ENCODE assay signal across 8 cellular contexts in genomic region chr20:4082406-4083102, GRCh38.
DNase-seq lines count a peak whose midpoint lies in the region; ATAC-seq and TF ChIP-seq lines count a peak whose summit lies in the region.

No MANE protein-coding gene starts in this region.

- H3K4me1 Mint-ChIP-seq in effector memory CD8-positive, alpha-beta T cell (ENCODE audit: low read depth in 2 of 2), result peaks cover 26 to 34% of the 10 kb centered on the region in 2 donors
- H3K4me1 Mint-ChIP-seq in natural killer cell, result peaks cover 25 to 29% of the 10 kb centered on the region in 2 donors

- no peaks in the 10 kb centered on the region for H3K27me3 Mint-ChIP-seq in effector memory CD8-positive, alpha-beta T cell
- peaks cover 20 to 31% of the 10 kb centered on the region in 2 donors for H3K27me3 Mint-ChIP-seq in natural killer cell (ENCODE audit: low read depth in 2 of 2)

- H3K4me3 Mint-ChIP-seq in effector memory CD8-positive, alpha-beta T cell, result peak overlapping the region; percentile 51 to 74
- peak overlapping the region; percentile 18 for H3K4me3 Mint-ChIP-seq in natural killer cell

- H3K9me3 Mint-ChIP-seq in effector memory CD8-positive, alpha-beta T cell, result peaks cover 1 to 13% of the 10 kb centered on the region in 2 donors
- H3K9me3 Mint-ChIP-seq in natural killer cell, result peaks cover 0 to 3% of the 10 kb centered on the region in 2 donors

- intact Hi-C loops in natural killer cell (cut with micrococcal nuclease), result loop anchor here (10.0 kb wide), 1 partner anchor 298 kb away; the partner anchor contains the start of genes CENPB and SPEF1

- peak overlapping the region; percentile 86 to 87 for H3K27ac Mint-ChIP-seq in effector memory CD8-positive, alpha-beta T cell
- peak overlapping the region; percentile 8 to 73 for H3K27ac Mint-ChIP-seq in natural killer cell

- DNase-seq in HuH-7.5 (ENCODE audit: low spot score) (peak; percentile 41), natural killer cell (peak; percentile 29), dermis blood vessel endothelial cell (no peak), NCI-H2171 treated with DMSO at 0.1 percent for 48 hours (lab: John Stamatoyannopoulos, UW) (no peak), globus pallidus (ENCODE audit: low spot score) (no peak)
- DNase-seq in effector memory CD8-positive, alpha-beta T cell, result peak; percentile 17 to 31 (median 24)

- peaks cover 6% of the 10 kb centered on the region for H3K36me3 Mint-ChIP-seq in effector memory CD8-positive, alpha-beta T cell (ENCODE audit: insufficient read depth)
- peaks cover 6% of the 10 kb centered on the region for H3K36me3 Mint-ChIP-seq in natural killer cell

- peak; percentile 49 for ATAC-seq in GM18867 (IDR thresholded peaks at IDR 0.05; ENCODE audit: unreplicated experiment)
- peak; percentile 72 to 81 for ATAC-seq in activated CD4-positive, CD25-positive, alpha-beta regulatory T cell treated with anti-CD3 and anti-CD28 coated beads, Interleukin-2, amount 50 U/mL, for 24 hours
- peak; percentile 76 for ATAC-seq in effector memory CD8-positive, alpha-beta T cell (replicated peaks)
- ATAC-seq in natural killer cell, result peak; percentile 56 to 70 (median 69)

- TF ChIP-seq CTCF in natural killer cell (IDR thresholded peaks at IDR 0.05), result no peak

Comparison
In these comparisons a context has a peak if more than half of its experiments do, and no peak if none do; other contexts are left out.
1. DNase-seq: peak in HuH-7.5 (single experiment), effector memory CD8-positive, alpha-beta T cell (3 of 3) and natural killer cell (single experiment); none in dermis blood vessel endothelial cell (single experiment), NCI-H2171 treated with DMSO at 0.1 percent for 48 hours (single experiment) and globus pallidus (single experiment).
2. Peak in every context shown above with its lines, with median percentiles within 50 percentile points of each other: ATAC-seq.